ENCODE assay signal across 24 cellular contexts in genomic region chr12:56661560-56661959, GRCh38. TPM values are rescaled to one million over a fixed set of nuclear protein-coding genes. Genes with fewer than 3 reads are reported as not detected.
DNase-seq lines count a peak whose midpoint lies in the region; ATAC-seq, FAIRE-seq and TF ChIP-seq lines count a peak whose summit lies in the region.
"Had no signal": no experiment of that assay in that cellular context is flagged by ENCODE, and none has a peak within 500 bp of the region (broad histone marks: within the 10 kb centered on the region; RNA-seq: fewer than 3 reads in every experiment).

No MANE protein-coding gene starts in this region.

- no peak for TF ChIP-seq RAD21 in K562 (CRISPR knock-in tag; conservative IDR thresholded peaks at IDR 0.05 in 1 of 2, IDR thresholded peaks at IDR 0.05 in 1 of 2)

- no peaks in the 10 kb centered on the region for H3K9me1 ChIP-seq in K562 (ENCODE audit: control insufficient read depth, insufficient read depth, low read length)

- H3K27ac Mint-ChIP-seq in activated naive CD4-positive, alpha-beta T cell treated with anti-CD3 and anti-CD28 coated beads, Interleukin-2, amount 50 U/mL, for 24 hours: peak overlapping the region; percentile 74

- POLR2A ChIA-PET in K562 (lab: Yijun Ruan, JAX): interaction anchor here (1.2 to 3.3 kb wide), 3 partner anchors 13 to 64 kb away, joined by 4 to 17 read pairs (median 5); partner anchors contain the start of gene NACA

- H3K9me2 ChIP-seq in Karpas-422 (replicated peaks; ENCODE audit: insufficient read depth, low read length): no peaks in the 10 kb centered on the region

- no peaks in the 10 kb centered on the region for H3K27me3 Mint-ChIP-seq in activated naive CD4-positive, alpha-beta T cell treated with anti-CD3 and anti-CD28 coated beads, Interleukin-2, amount 50 U/mL, for 24 hours
- H3K27me3 Mint-ChIP-seq: naive thymus-derived CD8-positive, alpha-beta T cell had no signal

- no peak for TF ChIP-seq CTCF in K562 (IDR thresholded peaks at IDR 0.05 in 2 of 3, conservative IDR thresholded peaks at IDR 0.05 in 1 of 3; ENCODE audit: insufficient read depth in 2 of 3, low read depth in 1 of 3, low read length in 3 of 3)
- TF ChIP-seq CTCF in thyroid gland (IDR thresholded peaks at IDR 0.05): no peak
- TF ChIP-seq CTCF in heart right ventricle (IDR thresholded peaks at IDR 0.05): no peak

- WGBS in K562 (ENCODE audit: insufficient coverage, low coverage, missing lambda C conversion rate): 82% methylated on average over 7 of the region's 7 CpGs
- WGBS in thyroid gland, 2 donors: 74 to 83% methylated on average over 7 of the region's 7 CpGs
- 94 to 96% methylated on average over 7 of the region's 7 CpGs for WGBS in heart right ventricle, 2 donors

- H3K4me1 ChIP-seq in Karpas-422 (ENCODE audit: low read length): peaks cover 37% of the 10 kb centered on the region
- H3K4me1 ChIP-seq in K562 (replicated peaks in 1 of 2; ENCODE audit: control insufficient read depth in 2 of 2, insufficient read depth in 2 of 2, low read length in 2 of 2): no peaks in the 10 kb centered on the region; a peak in 1 of 5 replicates
- peaks cover 0 to 5% of the 10 kb centered on the region in 2 donors for H3K4me1 ChIP-seq in thyroid gland
- no peaks in the 10 kb centered on the region for H3K4me1 ChIP-seq in heart right ventricle
- H3K4me1 ChIP-seq: heart left ventricle, left lung had no signal

- TF ChIP-seq POLR2A in K562 (conservative IDR thresholded peaks at IDR 0.05) (no peak), thyroid gland (IDR thresholded peaks at IDR 0.05) (no peak)

- H3K36me3 Mint-ChIP-seq in activated naive CD4-positive, alpha-beta T cell treated with anti-CD3 and anti-CD28 coated beads, Interleukin-2, amount 50 U/mL, for 24 hours: peaks cover 5% of the 10 kb centered on the region

- H3K27me3 ChIP-seq in Karpas-422 (ENCODE audit: low read length): no peaks in the 10 kb centered on the region
- no peaks in the 10 kb centered on the region for H3K27me3 ChIP-seq in K562 (ENCODE audit: control insufficient read depth in 2 of 2, insufficient read depth in 2 of 2, low read length in 2 of 2)
- no peaks in the 10 kb centered on the region for H3K27me3 ChIP-seq in thyroid gland
- H3K27me3 ChIP-seq in heart right ventricle: no peaks in the 10 kb centered on the region
- H3K27me3 ChIP-seq: heart left ventricle, left lung had no signal

- no peak for TF ChIP-seq EP300 in K562 (IDR thresholded peaks at IDR 0.05; ENCODE audit: low read length)

- H3K79me2 ChIP-seq in Karpas-422 (ENCODE audit: low read length) (0 out of 2 replicates have a peak, but pooled peaks cover 3% of the 10 kb centered on the region), K562 (ENCODE audit: control insufficient read depth, insufficient read depth, low read length) (peaks cover 3% of the 10 kb centered on the region)
- H3K79me2 ChIP-seq: parathyroid adenoma had no signal

- H3K4me3 Mint-ChIP-seq in activated naive CD4-positive, alpha-beta T cell treated with anti-CD3 and anti-CD28 coated beads, Interleukin-2, amount 50 U/mL, for 24 hours: no peak overlapping the region
- H3K4me3 Mint-ChIP-seq: mesothelial cell of epicardium; naive thymus-derived CD8-positive, alpha-beta T cell had no signal

- H3K4me3 ChIP-seq in Karpas-422 (ENCODE audit: low read length) (no peak overlapping the region), K562 (no peak overlapping the region), thyroid gland (replicated peaks in 1 of 3) (no peak overlapping the region), heart right ventricle (no peak overlapping the region)
- H3K4me3 ChIP-seq: heart left ventricle, left lung had no signal

- H2AFZ ChIP-seq in Karpas-422 (ENCODE audit: low read length): no peak overlapping the region
- H2AFZ ChIP-seq in K562 (ENCODE audit: low read depth, low read length): no peak overlapping the region
- H2AFZ ChIP-seq: parathyroid adenoma had no signal

- in situ Hi-C loops in K562 (cut with MboI): no loop called here

- no peaks in the 10 kb centered on the region for H3K9me3 ChIP-seq in Karpas-422 (ENCODE audit: low read length)
- H3K9me3 ChIP-seq in K562 (replicated peaks; ENCODE audit: control insufficient read depth, insufficient read depth, low read depth, low read length): no peaks in the 10 kb centered on the region
- H3K9me3 ChIP-seq in thyroid gland: no peaks in the 10 kb centered on the region
- H3K9me3 ChIP-seq in heart right ventricle: no peaks in the 10 kb centered on the region
- H3K9me3 ChIP-seq: heart left ventricle, left lung had no signal

- H3K36me3 ChIP-seq in Karpas-422 (ENCODE audit: insufficient read depth, low read length) (peaks cover 24% of the 10 kb centered on the region; the same call in 1 of the 2 replicates), K562 (ENCODE audit: control insufficient read depth, insufficient read depth, low read length) (peaks cover 38% of the 10 kb centered on the region), thyroid gland (peaks cover 19 to 23% of the 10 kb centered on the region in 2 donors), heart right ventricle (peaks cover 0 to 57% (median 38%) of the 10 kb centered on the region in 9 donors)

- no peaks in the 10 kb centered on the region for H3K9me3 Mint-ChIP-seq in activated naive CD4-positive, alpha-beta T cell treated with anti-CD3 and anti-CD28 coated beads, Interleukin-2, amount 50 U/mL, for 24 hours
- H3K9me3 Mint-ChIP-seq: mesothelial cell of epicardium; naive thymus-derived CD8-positive, alpha-beta T cell had no signal

- no TSS peak for BruUV-seq in K562 (replicated peaks; lab: Mats Ljungman, UMichigan)

- intact Hi-C loops in K562 (cut with micrococcal nuclease): no loop called here
- intact Hi-C loops in thyroid gland (cut with DNase I): no loop called here
- intact Hi-C loops in heart right ventricle (cut with DNase I): no loop called here

- H3K9ac ChIP-seq in Karpas-422 (ENCODE audit: low read length): no peak overlapping the region
- no peak overlapping the region for H3K9ac ChIP-seq in K562 (ENCODE audit: insufficient read depth in 1 of 2, low read depth in 2 of 2, low read length in 2 of 2)
- H3K9ac ChIP-seq: parathyroid adenoma had no signal

- CTCF ChIA-PET in K562 (lab: Yijun Ruan, JAX; ENCODE audit: low intra/inter-chr PET ratio): no interaction called here

- FAIRE-seq in K562 (lab: Jason Lieb, UNC): no peak

- no peak for DNase-seq in activated naive CD4-positive, alpha-beta T cell treated with anti-CD3 and anti-CD28 coated beads, Interleukin-2, amount 50 U/mL, for 16 hours
- DNase-seq in Karpas-422: peak; percentile 57
- DNase-seq in K562 (ENCODE audit: extremely low read depth in 1 of 4, low spot score in 3 of 4): no peak
- peak; percentile 48 to 53 for DNase-seq in thyroid gland
- DNase-seq in heart right ventricle: no peak
- no peak for DNase-seq in activated CD4-positive, alpha-beta T cell treated with anti-CD3 and anti-CD28 coated beads, Interleukin-2, amount 50 U/mL, for 48 hours
- no peak for DNase-seq in cortex of kidney (lab: John Stamatoyannopoulos, UW)
- DNase-seq: activated effector memory CD4-positive, alpha-beta T cell treated with anti-CD3 and anti-CD28 coated beads, Interleukin-2, amount 50 U/mL, for 16 hours; dermis blood vessel endothelial cell; DMS 273 treated with DMSO at 0.1 percent for 48 hours; heart left ventricle; left lung; naive thymus-derived CD8-positive, alpha-beta T cell; NCI-H1105; NCI-H2029; NCI-H226; NCI-H82; Right ventricle myocardium superior; stimulated activated CD8-positive, alpha-beta memory T cell treated with anti-CD3 and anti-CD28 coated beads, Interleukin-4, amount 100 ng/mL, for 48 hours had no signal

- H4K20me1 ChIP-seq in Karpas-422 (ENCODE audit: insufficient read depth, low read depth, low read length) (no peaks in the 10 kb centered on the region), K562 (replicated peaks; ENCODE audit: control insufficient read depth, insufficient read depth, low read length) (no peaks in the 10 kb centered on the region)

- H3K27ac ChIP-seq in Karpas-422 (ENCODE audit: low read length) (no peak overlapping the region), K562 (ENCODE audit: extremely low read depth, low read depth, low read length) (no peak overlapping the region), thyroid gland (no peak overlapping the region), heart right ventricle (no peak overlapping the region)
- H3K27ac ChIP-seq: C4-2B, heart left ventricle, left lung, parathyroid adenoma had no signal

- H3K4me1 Mint-ChIP-seq in activated naive CD4-positive, alpha-beta T cell treated with anti-CD3 and anti-CD28 coated beads, Interleukin-2, amount 50 U/mL, for 24 hours: peaks cover 13% of the 10 kb centered on the region

- H3K4me2 ChIP-seq in Karpas-422 (ENCODE audit: low read depth, low read length, poor library complexity, severe bottlenecking) (no peak overlapping the region), K562 (ENCODE audit: insufficient read depth, low read length) (no peak overlapping the region)

- ATAC-seq in K562 (peak; percentile 21; the same call in 2 of the 3 replicates), heart right ventricle (no peak)
- ATAC-seq: left lung, sciatic nerve had no signal

RNA-seq across cellular contexts. Expression of gene ATP5F1B, which starts 15.8 kb away (rescaled TPM):
- total RNA-seq in Karpas-422 (2014; rRNA removed; shearing (Covaris generic); ENCODE audit: low replicate concordance): 520 and 674 TPM in 2 replicates
- 915 and 971 TPM in 2 replicates for total RNA-seq in K562 (2011; cell fraction: chromatin; rRNA removed; ENCODE audit: low replicate concordance)
- 708 and 730 TPM in 2 replicates for total RNA-seq in K562 (2011; cell fraction: nucleolus; rRNA removed)
- 705 and 764 TPM in 2 replicates for total RNA-seq in K562 (2011; cell fraction: nucleoplasm; rRNA removed)
- total RNA-seq in K562 (2014; rRNA removed) (908 and 1,391 TPM in 2 replicates), K562 (2014; rRNA removed; fragmentation: Illumina TruSeq; extraction: Trizol) (1,412 and 1,463 TPM in 2 replicates), K562 (2015; rRNA removed; fragmentation: Illumina TruSeq; extraction: Trizol) (1,133 and 1,218 TPM in 2 replicates), K562 (2021) (1,519 and 1,587 TPM in 2 replicates), thyroid gland (100 to 1,000 TPM; 310 to 557 (median 431) TPM), heart right ventricle (1,000 to 10,000 TPM; 2,092 to 3,612 (median 3,330) TPM)
- polyA plus RNA-seq in K562 (2011; rRNA removed) (3,125 and 3,469 TPM in 2 replicates), K562 (2014; fragmentation: Illumina TruSeq; extraction: Trizol) (1,824 and 2,016 TPM in 2 replicates), K562 (2014; fragmentation: Nextera tagmentation; extraction: Ambion mirVana) (1,000 to 10,000 TPM; 1,043 to 1,482 TPM), K562 (2014; rRNA removed) (1,530 and 1,669 TPM in 2 replicates), heart right ventricle (1,000 to 10,000 TPM; 1,003 to 1,981 TPM)
- polyA plus RNA-seq in K562 (2011; cell fraction: cytosol; rRNA removed): 3,019 and 3,082 TPM in 2 replicates
- 1,901 and 2,779 TPM in 2 replicates for polyA plus RNA-seq in K562 (2011; cell fraction: nucleus; rRNA removed)
- polyA plus RNA-seq in K562 (2012): 1,216 and 1,383 TPM in 2 replicates
- polyA minus RNA-seq in K562 (2011; rRNA and poly(A)+ RNA removed): 2,231 and 2,600 TPM in 2 replicates
- 1,182 and 1,204 TPM in 2 replicates for polyA minus RNA-seq in K562 (2011; cell fraction: cytosol; rRNA and poly(A)+ RNA removed)
- polyA minus RNA-seq in K562 (2011; cell fraction: nucleus; rRNA and poly(A)+ RNA removed): 185 and 410 TPM in 2 replicates

RNA-seq across cellular contexts. Expression of gene PTGES3, which starts 26.5 kb away (rescaled TPM):
- 49.4 and 126 TPM in 2 replicates for total RNA-seq in Karpas-422 (2014; rRNA removed; shearing (Covaris generic); ENCODE audit: low replicate concordance)
- 48.9 and 100 TPM in 2 replicates for total RNA-seq in K562 (2011; cell fraction: chromatin; rRNA removed; ENCODE audit: low replicate concordance)
- total RNA-seq in K562 (2011; cell fraction: nucleolus; rRNA removed): 50.0 and 54.2 TPM in 2 replicates
- total RNA-seq in K562 (2011; cell fraction: nucleoplasm; rRNA removed): 77.5 and 136 TPM in 2 replicates
- total RNA-seq in K562 (2014; rRNA removed): 169 and 231 TPM in 2 replicates
- total RNA-seq in K562 (2014; rRNA removed; fragmentation: Illumina TruSeq; extraction: Trizol): 280 and 322 TPM in 2 replicates
- 251 and 256 TPM in 2 replicates for total RNA-seq in K562 (2015; rRNA removed; fragmentation: Illumina TruSeq; extraction: Trizol)
- 441 and 454 TPM in 2 replicates for total RNA-seq in K562 (2021)
- 163 and 170 TPM in 2 replicates for polyA plus RNA-seq in K562 (2011; rRNA removed)
- 35.7 and 66.1 TPM in 2 replicates for polyA plus RNA-seq in K562 (2011; cell fraction: cytosol; rRNA removed)
- polyA plus RNA-seq in K562 (2011; cell fraction: nucleus; rRNA removed): 35.8 and 51.1 TPM in 2 replicates
- polyA plus RNA-seq in K562 (2012): 358 and 436 TPM in 2 replicates
- polyA plus RNA-seq in K562 (2014; fragmentation: Illumina TruSeq; extraction: Trizol): 501 and 516 TPM in 2 replicates
- 100 to 1,000 TPM; 163 to 185 TPM for polyA plus RNA-seq in K562 (2014; fragmentation: Nextera tagmentation; extraction: Ambion mirVana)
- 213 and 263 TPM in 2 replicates for polyA plus RNA-seq in K562 (2014; rRNA removed)
- polyA minus RNA-seq in K562 (2011; rRNA and poly(A)+ RNA removed): 140 and 159 TPM in 2 replicates
- 139 and 142 TPM in 2 replicates for polyA minus RNA-seq in K562 (2011; cell fraction: cytosol; rRNA and poly(A)+ RNA removed)
- 24.8 and 39.2 TPM in 2 replicates for polyA minus RNA-seq in K562 (2011; cell fraction: nucleus; rRNA and poly(A)+ RNA removed)
- total RNA-seq in thyroid gland: 100 to 1,000 TPM; 101 to 132 (median 124) TPM
- total RNA-seq in heart right ventricle: 100 to 1,000 TPM in 9 of 10 donors, 10 to 100 TPM in 1; 100.0 to 139 (median 110) TPM
- polyA plus RNA-seq in heart right ventricle: 10 to 100 TPM; 43.7 to 92.3 TPM

RNA-seq across cellular contexts. Expression of gene BAZ2A, which starts 31.4 kb away (rescaled TPM):
- total RNA-seq in Karpas-422 (2014; rRNA removed; shearing (Covaris generic); ENCODE audit: low replicate concordance): 43.1 and 48.7 TPM in 2 replicates
- 610 and 900 TPM in 2 replicates for total RNA-seq in K562 (2011; cell fraction: chromatin; rRNA removed; ENCODE audit: low replicate concordance)
- 295 and 308 TPM in 2 replicates for total RNA-seq in K562 (2011; cell fraction: nucleolus; rRNA removed)
- total RNA-seq in K562 (2011; cell fraction: nucleoplasm; rRNA removed): 357 and 370 TPM in 2 replicates
- total RNA-seq in K562 (2014; rRNA removed) (26.2 and 30.6 TPM in 2 replicates), K562 (2014; rRNA removed; fragmentation: Illumina TruSeq; extraction: Trizol) (18.4 and 22.5 TPM in 2 replicates), K562 (2015; rRNA removed; fragmentation: Illumina TruSeq; extraction: Trizol) (18.6 and 24.1 TPM in 2 replicates), K562 (2021) (72.1 and 86.4 TPM in 2 replicates), thyroid gland (100 to 1,000 TPM in 1 of 4 donors, 10 to 100 TPM in 3; 61.7 to 122 (median 77.6) TPM), heart right ventricle (10 to 100 TPM; 28.7 to 58.7 (median 42.6) TPM)
- polyA plus RNA-seq in K562 (2011; rRNA removed) (60.2 and 106 TPM in 2 replicates), K562 (2014; fragmentation: Illumina TruSeq; extraction: Trizol) (74.3 and 82.1 TPM in 2 replicates), K562 (2014; fragmentation: Nextera tagmentation; extraction: Ambion mirVana) (10 to 100 TPM in 1 of 2 experiments, 1 to 10 TPM in 1; 4.5 to 22.2 TPM), K562 (2014; rRNA removed) (40.9 and 52.4 TPM in 2 replicates), heart right ventricle (10 to 100 TPM in 1 of 2 donors, 1 to 10 TPM in 1; 8.8 to 52.4 TPM)
- polyA plus RNA-seq in K562 (2011; cell fraction: cytosol; rRNA removed): 71.3 and 75.4 TPM in 2 replicates
- polyA plus RNA-seq in K562 (2011; cell fraction: nucleus; rRNA removed): 204 and 222 TPM in 2 replicates
- polyA plus RNA-seq in K562 (2012): 46.5 and 60.7 TPM in 2 replicates
- polyA minus RNA-seq in K562 (2011; rRNA and poly(A)+ RNA removed): 102 and 122 TPM in 2 replicates
- polyA minus RNA-seq in K562 (2011; cell fraction: cytosol; rRNA and poly(A)+ RNA removed): 57.1 and 59.6 TPM in 2 replicates
- 64.6 and 113 TPM in 2 replicates for polyA minus RNA-seq in K562 (2011; cell fraction: nucleus; rRNA and poly(A)+ RNA removed)

Comparison
In these comparisons a context has a peak if more than half of its experiments do, and no peak if none do; other contexts are left out.
1. DNase-seq: peak in Karpas-422 (single experiment) and thyroid gland (2 of 2); none in activated naive CD4-positive, alpha-beta T cell treated with anti-CD3 and anti-CD28 coated beads, Interleukin-2, amount 50 U/mL, for 16 hours (single experiment), K562 (0 of 4), heart right ventricle (0 of 2), activated CD4-positive, alpha-beta T cell treated with anti-CD3 and anti-CD28 coated beads, Interleukin-2, amount 50 U/mL, for 48 hours (0 of 2) and cortex of kidney (single experiment).